In genomic region chrX:53283099-53283498, GRCh38 we compare ENCODE assay signal across 22 cellular contexts.
"Had no signal": no experiment of that assay in that cellular context is flagged by ENCODE, and none has a peak within 500 bp of the region (broad histone marks: within the 10 kb centered on the region; RNA-seq: fewer than 3 reads in every experiment).

No MANE protein-coding gene starts in this region.

- H3K27ac ChIP-seq: body of pancreas, SK-N-MC had no signal

- H3K27me3 ChIP-seq: body of pancreas, Peyer's patch had no signal

- ATAC-seq: activated CD8-positive, alpha-beta memory T cell treated with anti-CD3 and anti-CD28 coated beads, Interleukin-2, amount 10 ng/mL, durations not matched to agents 7 days and 5 days; body of pancreas; T-cell had no signal

- H3K9me3 ChIP-seq: body of pancreas, Peyer's patch had no signal

- H3K27ac Mint-ChIP-seq: activated B cell treated with CpG ODN at 0.5 μM for 24 hours; activated CD8-positive, alpha-beta memory T cell treated with anti-CD3 and anti-CD28 coated beads, Interleukin-2, amount 10 ng/mL, durations not matched to agents 7 days and 5 days; activated naive CD4-positive, alpha-beta T cell treated with anti-CD3 and anti-CD28 coated beads for 36 hours; activated naive CD8-positive, alpha-beta T cell treated with anti-CD3 and anti-CD28 coated beads for 36 hours; activated T-cell treated with anti-CD3 and anti-CD28 coated beads, Interleukin-2, amount 50 U/mL, for 24 hours; activated T-helper 1 cell treated with anti-CD3 and anti-CD28 coated beads, Interleukin-12 subunit alpha, Interleukin-12 subunit beta, Interleukin-2, Interleukin-4 antibody, amounts not matched to agents 30 ng/mL and 10 ng/mL and 1 ng/mL, durations not matched to agents 14 hours and 24 hours and 36 hours; T-cell had no signal

- H3K4me3 ChIP-seq: body of pancreas, Peyer's patch, SK-N-MC had no signal

- H3K9me3 Mint-ChIP-seq: activated B cell treated with CpG ODN at 0.5 μM for 24 hours; activated CD4-positive, alpha-beta T cell treated with anti-CD3 and anti-CD28 coated beads, Interleukin-2, amount 10 ng/mL, durations not matched to agents 24 days and 14 days; activated naive CD4-positive, alpha-beta T cell treated with anti-CD3 and anti-CD28 coated beads for 36 hours; activated naive CD8-positive, alpha-beta T cell treated with anti-CD3 and anti-CD28 coated beads for 36 hours; activated T-cell treated with anti-CD3 and anti-CD28 coated beads, Interleukin-2, amount 50 U/mL, for 24 hours; activated T-helper 1 cell treated with anti-CD3 and anti-CD28 coated beads, Interleukin-12 subunit alpha, Interleukin-12 subunit beta, Interleukin-2, Interleukin-4 antibody, amounts not matched to agents 30 ng/mL and 10 ng/mL and 1 ng/mL, durations not matched to agents 14 hours and 24 hours and 36 hours; T-cell had no signal

- H3K36me3 ChIP-seq: Peyer's patch had no signal

- H3K27me3 Mint-ChIP-seq: activated CD4-positive, alpha-beta T cell treated with anti-CD3 and anti-CD28 coated beads, Interleukin-2, amount 10 ng/mL, durations not matched to agents 24 days and 14 days; activated CD8-positive, alpha-beta memory T cell treated with anti-CD3 and anti-CD28 coated beads, Interleukin-2, amount 10 ng/mL, durations not matched to agents 7 days and 5 days had no signal

- DNase-seq: activated B cell treated with CpG ODN at 0.5 μM for 24 hours; activated CD4-positive, alpha-beta T cell treated with anti-CD3 and anti-CD28 coated beads for 1 hour; activated CD4-positive, alpha-beta T cell treated with anti-CD3 and anti-CD28 coated beads, Interleukin-2, amount 10 ng/mL, durations not matched to agents 24 days and 14 days; activated CD4-positive, alpha-beta T cell treated with anti-CD3 and anti-CD28 coated beads, Interleukin-2, amount 50 U/mL, for 48 hours; activated CD8-positive, alpha-beta memory T cell treated with anti-CD3 and anti-CD28 coated beads, Interleukin-2, amount 10 ng/mL, durations not matched to agents 7 days and 5 days; activated effector memory CD4-positive, alpha-beta T cell treated with Interleukin-2 at 50 U/mL for 16 hours; activated naive CD4-positive, alpha-beta T cell treated with anti-CD3 and anti-CD28 coated beads for 36 hours; activated naive CD8-positive, alpha-beta T cell treated with anti-CD3 and anti-CD28 coated beads for 36 hours; activated T-cell treated with anti-CD3 and anti-CD28 coated beads, Interleukin-2, amount 50 U/mL, for 24 hours; body of pancreas; Kasumi-1; NCI-H1105 treated with DMSO at 0.1 percent for 48 hours; NCI-H1436 treated with DMSO at 0.1 percent for 48 hours; NCI-H187; NCI-H2081; NCI-H510A treated with DMSO at 0.1 percent for 48 hours; Peyer's patch; T-cell; T-helper 2 cell; T1000 had no signal

- H3K36me3 Mint-ChIP-seq: activated CD8-positive, alpha-beta memory T cell treated with anti-CD3 and anti-CD28 coated beads, Interleukin-2, amount 10 ng/mL, durations not matched to agents 7 days and 5 days; activated naive CD8-positive, alpha-beta T cell treated with anti-CD3 and anti-CD28 coated beads for 36 hours; T-cell had no signal

- H3K4me3 Mint-ChIP-seq: activated B cell treated with CpG ODN at 0.5 μM for 24 hours; activated CD4-positive, alpha-beta T cell treated with anti-CD3 and anti-CD28 coated beads, Interleukin-2, amount 10 ng/mL, durations not matched to agents 24 days and 14 days; activated CD8-positive, alpha-beta memory T cell treated with anti-CD3 and anti-CD28 coated beads, Interleukin-2, amount 10 ng/mL, durations not matched to agents 7 days and 5 days; activated naive CD4-positive, alpha-beta T cell treated with anti-CD3 and anti-CD28 coated beads for 36 hours; activated naive CD8-positive, alpha-beta T cell treated with anti-CD3 and anti-CD28 coated beads for 36 hours; activated T-cell treated with anti-CD3 and anti-CD28 coated beads, Interleukin-2, amount 50 U/mL, for 24 hours; activated T-helper 1 cell treated with anti-CD3 and anti-CD28 coated beads, Interleukin-12 subunit alpha, Interleukin-12 subunit beta, Interleukin-2, Interleukin-4 antibody, amounts not matched to agents 30 ng/mL and 10 ng/mL and 1 ng/mL, durations not matched to agents 14 hours and 24 hours and 36 hours; T-cell had no signal
